18 cellular contexts compared by ENCODE assay signal in the genomic region with DNA sequence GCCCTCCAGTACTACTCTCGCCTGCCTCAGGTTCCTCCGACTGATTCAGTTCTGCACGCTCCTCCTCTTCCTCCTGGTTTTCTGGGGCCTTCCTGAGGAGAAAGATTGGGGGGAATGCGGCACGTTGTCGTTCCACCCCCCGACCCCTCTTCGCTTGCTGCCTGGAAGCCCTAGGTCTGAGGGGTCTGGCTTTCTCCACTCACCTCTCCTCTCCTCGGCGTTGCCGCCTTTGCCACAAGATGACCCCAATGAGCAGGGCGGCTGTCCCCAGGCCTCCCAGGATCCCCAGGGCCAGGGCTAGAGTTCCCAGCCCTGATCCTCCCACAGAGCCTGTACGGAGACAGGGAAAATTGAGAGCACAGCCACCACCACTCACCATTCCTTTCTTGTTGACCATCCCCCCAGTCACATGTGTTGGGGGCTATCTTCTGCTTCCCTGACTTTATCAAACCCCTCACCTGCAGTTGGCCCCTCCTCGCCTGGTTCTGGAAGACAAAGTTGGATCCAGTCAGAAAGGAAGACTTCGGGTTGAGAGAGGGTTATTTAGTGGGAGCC. TPM values are rescaled to one million over a fixed set of nuclear protein-coding genes. Genes with fewer than 3 reads are reported as not detected.
DNase-seq lines count a peak whose midpoint lies in the region; ATAC-seq and TF ChIP-seq lines count a peak whose summit lies in the region.
"Had no signal": no experiment of that assay in that cellular context is flagged by ENCODE, and none has a peak within 500 bp of the region (broad histone marks: within the 10 kb centered on the region; RNA-seq: fewer than 3 reads in every experiment).

No MANE protein-coding gene starts in this region.

- H3K4me3 Mint-ChIP-seq in chondrocyte (ENCODE audit: unreplicated experiment): no peak overlapping the region
- H3K4me3 Mint-ChIP-seq in natural killer cell treated with Interleukin-12 subunit alpha and Interleukin-12 subunit beta and Interleukin-15 and Interleukin-18, amount 100 ng/mL, for 72 hours: no peak overlapping the region

- ATAC-seq in natural killer cell treated with Interleukin-12 subunit alpha and Interleukin-12 subunit beta and Interleukin-15 and Interleukin-18, amount 100 ng/mL, for 72 hours: no peak
- ATAC-seq in HG02973 (IDR thresholded peaks at IDR 0.05; ENCODE audit: unreplicated experiment): no peak
- ATAC-seq: heart left ventricle had no signal

- H3K27ac Mint-ChIP-seq in chondrocyte (ENCODE audit: unreplicated experiment): peak overlapping the region; percentile 57
- H3K27ac Mint-ChIP-seq in natural killer cell treated with Interleukin-12 subunit alpha and Interleukin-12 subunit beta and Interleukin-15 and Interleukin-18, amount 100 ng/mL, for 72 hours: peak overlapping the region in 1 of 2 donors; percentile 57

- no peaks in the 10 kb centered on the region for H3K27me3 ChIP-seq in left ventricle myocardium inferior (ENCODE audit: low read depth)
- H3K27me3 ChIP-seq in right atrium auricular region: no peaks in the 10 kb centered on the region
- no peaks in the 10 kb centered on the region for H3K27me3 ChIP-seq in vagina
- no peaks in the 10 kb centered on the region for H3K27me3 ChIP-seq in breast epithelium
- H3K27me3 ChIP-seq: heart left ventricle, tibial nerve had no signal

- DNase-seq in left ventricle myocardium inferior (no peak), right atrium auricular region (ENCODE audit: low spot score) (no peak), chondrocyte (ENCODE audit: low spot score) (peak; percentile 66), vagina (ENCODE audit: extremely low spot score in 2 of 2) (no peak), SHP77 (lab: John Stamatoyannopoulos, UW) (no peak), breast epithelium (ENCODE audit: low spot score in 2 of 2) (no peak)
- DNase-seq in natural killer cell treated with Interleukin-12 subunit alpha and Interleukin-12 subunit beta and Interleukin-15 and Interleukin-18, amount 100 ng/mL, for 72 hours (ENCODE audit: low spot score): peak; percentile 47
- DNase-seq: caudate nucleus; DMS79; effector CD4-positive, alpha-beta T cell; NCI-H1694; NCI-H226; NK-92 treated with Interleukin-12 subunit alpha and Interleukin-12 subunit beta, amount 100 ng/mL, for 24 hours; stimulated activated CD4-positive, alpha-beta T cell treated with anti-CD3 and anti-CD28 coated beads, Interleukin-12 subunit alpha, Interleukin-12 subunit beta, amount 100 ng/mL, for 4 hours had no signal

- no peaks in the 10 kb centered on the region for H3K9me3 ChIP-seq in left ventricle myocardium inferior (replicated peaks)
- no peaks in the 10 kb centered on the region for H3K9me3 ChIP-seq in right atrium auricular region
- H3K9me3 ChIP-seq in vagina: no peaks in the 10 kb centered on the region
- no peaks in the 10 kb centered on the region for H3K9me3 ChIP-seq in breast epithelium
- H3K9me3 ChIP-seq: heart left ventricle, tibial nerve had no signal

- no peak for TF ChIP-seq POLR2A in vagina (IDR thresholded peaks at IDR 0.05)
- TF ChIP-seq POLR2A in breast epithelium (IDR thresholded peaks at IDR 0.05): no peak

- H3K9me3 Mint-ChIP-seq in chondrocyte (ENCODE audit: low read depth): no peaks in the 10 kb centered on the region
- H3K9me3 Mint-ChIP-seq in natural killer cell treated with Interleukin-12 subunit alpha and Interleukin-12 subunit beta and Interleukin-15 and Interleukin-18, amount 100 ng/mL, for 72 hours: no peaks in the 10 kb centered on the region
- H3K9me3 Mint-ChIP-seq: CD8-positive, alpha-beta memory T cell had no signal

- peaks cover 30% of the 10 kb centered on the region for H3K36me3 ChIP-seq in left ventricle myocardium inferior
- H3K36me3 ChIP-seq in right atrium auricular region: peaks cover 30% of the 10 kb centered on the region
- H3K36me3 ChIP-seq in vagina: peaks cover 0 to 14% of the 10 kb centered on the region in 2 donors
- H3K36me3 ChIP-seq in breast epithelium: no peaks in the 10 kb centered on the region

- H3K27ac ChIP-seq in left ventricle myocardium inferior (replicated peaks) (peak overlapping the region; percentile 98), right atrium auricular region (no peak overlapping the region), vagina (peak overlapping the region; percentile 24), breast epithelium (no peak overlapping the region)

- intact Hi-C loops in left ventricle myocardium inferior (cut with micrococcal nuclease) (no loop called here), vagina (cut with DNase I) (loop anchor here (10.0 kb wide), 1 partner anchor 1024 kb away; a partner anchor contains a TSS), breast epithelium (cut with DNase I; ENCODE audit: low total_unique reads) (no loop called here)

- H3K4me3 ChIP-seq in left ventricle myocardium inferior: no peak overlapping the region
- no peak overlapping the region for H3K4me3 ChIP-seq in right atrium auricular region
- H3K4me3 ChIP-seq in vagina: no peak overlapping the region
- H3K4me3 ChIP-seq in breast epithelium: no peak overlapping the region
- H3K4me3 ChIP-seq: heart left ventricle, tibial nerve had no signal

- peaks cover 12% of the 10 kb centered on the region for H3K36me3 Mint-ChIP-seq in chondrocyte (ENCODE audit: low read depth)
- H3K36me3 Mint-ChIP-seq in natural killer cell treated with Interleukin-12 subunit alpha and Interleukin-12 subunit beta and Interleukin-15 and Interleukin-18, amount 100 ng/mL, for 72 hours: no peaks in the 10 kb centered on the region

- H3K27me3 Mint-ChIP-seq in chondrocyte (ENCODE audit: low read depth): no peaks in the 10 kb centered on the region
- H3K27me3 Mint-ChIP-seq in natural killer cell treated with Interleukin-12 subunit alpha and Interleukin-12 subunit beta and Interleukin-15 and Interleukin-18, amount 100 ng/mL, for 72 hours: no peaks in the 10 kb centered on the region

- TF ChIP-seq CTCF in left ventricle myocardium inferior (IDR thresholded peaks at IDR 0.05; ENCODE audit: borderline replicate concordance) (no peak), right atrium auricular region (IDR thresholded peaks at IDR 0.05) (no peak), chondrocyte (IDR thresholded peaks at IDR 0.05) (no peak), vagina (IDR thresholded peaks at IDR 0.05) (no peak), breast epithelium (IDR thresholded peaks at IDR 0.05) (no peak)

- peaks cover 82% of the 10 kb centered on the region for H3K4me1 ChIP-seq in left ventricle myocardium inferior
- peaks cover 0 to 67% of the 10 kb centered on the region in 2 donors for H3K4me1 ChIP-seq in right atrium auricular region
- peaks cover 41% of the 10 kb centered on the region for H3K4me1 ChIP-seq in vagina
- peaks cover 0 to 18% of the 10 kb centered on the region in 2 donors for H3K4me1 ChIP-seq in breast epithelium

- peaks cover 43% of the 10 kb centered on the region for H3K4me1 Mint-ChIP-seq in chondrocyte (ENCODE audit: low read depth)
- H3K4me1 Mint-ChIP-seq in natural killer cell treated with Interleukin-12 subunit alpha and Interleukin-12 subunit beta and Interleukin-15 and Interleukin-18, amount 100 ng/mL, for 72 hours (ENCODE audit: low read depth in 2 of 2): peaks cover 42 to 49% of the 10 kb centered on the region in 2 donors

RNA-seq across cellular contexts. Expression of a gene that starts 2.8 kb away (rescaled TPM):
- total RNA-seq in left ventricle myocardium inferior (1.8 TPM), right atrium auricular region (1 to 10 TPM in 1 of 2 donors, under 1 TPM in 1; 0.94 to 1.4 TPM), chondrocyte (2.6 to 4.9 TPM (median 3.6 TPM) in 3 replicates), vagina (8.1 TPM), breast epithelium (1 to 10 TPM; 1.3 to 2.6 (median 1.8) TPM)
- total RNA-seq in natural killer cell treated with Interleukin-12 subunit alpha and Interleukin-12 subunit beta and Interleukin-15 and Interleukin-18, amount 100 ng/mL, for 72 hours: 10 to 100 TPM; 15.0 to 29.7 TPM

RNA-seq across cellular contexts. Expression of a gene that starts 3.0 kb away (rescaled TPM):
- total RNA-seq in left ventricle myocardium inferior (76.0 TPM), right atrium auricular region (100 to 1,000 TPM; 104 to 106 TPM), chondrocyte (45.2 to 48.0 TPM (median 45.2 TPM) in 3 replicates), vagina (48.4 TPM), breast epithelium (10 to 100 TPM; 56.3 to 78.0 (median 70.5) TPM)
- 10 to 100 TPM; 41.0 to 53.3 TPM for total RNA-seq in natural killer cell treated with Interleukin-12 subunit alpha and Interleukin-12 subunit beta and Interleukin-15 and Interleukin-18, amount 100 ng/mL, for 72 hours

RNA-seq across cellular contexts. Expression of a gene that starts 5.3 kb away (rescaled TPM):
- 43.0 TPM for total RNA-seq in left ventricle myocardium inferior
- 10 to 100 TPM; 59.6 to 77.1 TPM for total RNA-seq in right atrium auricular region
- total RNA-seq in chondrocyte: 66.7 to 77.2 TPM (median 67.0 TPM) in 3 replicates
- total RNA-seq in natural killer cell treated with Interleukin-12 subunit alpha and Interleukin-12 subunit beta and Interleukin-15 and Interleukin-18, amount 100 ng/mL, for 72 hours: 10 to 100 TPM; 39.2 to 43.0 TPM
- 35.1 TPM for total RNA-seq in vagina
- 10 to 100 TPM; 25.8 to 33.8 (median 30.6) TPM for total RNA-seq in breast epithelium

RNA-seq across cellular contexts. Expression of a gene that starts 8.8 kb away (rescaled TPM):
- total RNA-seq in left ventricle myocardium inferior (36.5 TPM), right atrium auricular region (10 to 100 TPM; 26.0 to 32.5 TPM), chondrocyte (58.6 to 66.5 TPM (median 66.3 TPM) in 3 replicates), vagina (49.4 TPM), breast epithelium (10 to 100 TPM; 32.3 to 61.6 (median 48.5) TPM)
- 10 to 100 TPM; 64.1 to 89.4 TPM for total RNA-seq in natural killer cell treated with Interleukin-12 subunit alpha and Interleukin-12 subunit beta and Interleukin-15 and Interleukin-18, amount 100 ng/mL, for 72 hours

RNA-seq across cellular contexts. Expression of a gene that starts 11.2 kb away (rescaled TPM):
- total RNA-seq in left ventricle myocardium inferior (5.0 TPM), right atrium auricular region (1 to 10 TPM; 3.6 to 9.0 TPM), chondrocyte (3.6 to 5.6 TPM (median 5.4 TPM) in 3 replicates), vagina (16.2 TPM), breast epithelium (10 to 100 TPM in 2 of 3 donors, 1 to 10 TPM in 1; 8.2 to 18.2 (median 11.3) TPM)
- total RNA-seq in natural killer cell treated with Interleukin-12 subunit alpha and Interleukin-12 subunit beta and Interleukin-15 and Interleukin-18, amount 100 ng/mL, for 72 hours: 100 to 1,000 TPM; 131 to 143 TPM

Comparison
In these comparisons a context has a peak if more than half of its experiments do, and no peak if none do; other contexts are left out.
1. H3K27ac ChIP-seq: peak in left ventricle myocardium inferior (single experiment) and vagina (single experiment); none in right atrium auricular region (0 of 2) and breast epithelium (0 of 2).
2. DNase-seq: peak in chondrocyte (single experiment) and natural killer cell treated with Interleukin-12 subunit alpha and Interleukin-12 subunit beta and Interleukin-15 and Interleukin-18, amount 100 ng/mL, for 72 hours (single experiment); none in left ventricle myocardium inferior (single experiment), right atrium auricular region (single experiment), vagina (0 of 2), SHP77 (0 of 2) and breast epithelium (0 of 2).